9 cellular contexts compared by ENCODE assay signal in the genomic region with DNA sequence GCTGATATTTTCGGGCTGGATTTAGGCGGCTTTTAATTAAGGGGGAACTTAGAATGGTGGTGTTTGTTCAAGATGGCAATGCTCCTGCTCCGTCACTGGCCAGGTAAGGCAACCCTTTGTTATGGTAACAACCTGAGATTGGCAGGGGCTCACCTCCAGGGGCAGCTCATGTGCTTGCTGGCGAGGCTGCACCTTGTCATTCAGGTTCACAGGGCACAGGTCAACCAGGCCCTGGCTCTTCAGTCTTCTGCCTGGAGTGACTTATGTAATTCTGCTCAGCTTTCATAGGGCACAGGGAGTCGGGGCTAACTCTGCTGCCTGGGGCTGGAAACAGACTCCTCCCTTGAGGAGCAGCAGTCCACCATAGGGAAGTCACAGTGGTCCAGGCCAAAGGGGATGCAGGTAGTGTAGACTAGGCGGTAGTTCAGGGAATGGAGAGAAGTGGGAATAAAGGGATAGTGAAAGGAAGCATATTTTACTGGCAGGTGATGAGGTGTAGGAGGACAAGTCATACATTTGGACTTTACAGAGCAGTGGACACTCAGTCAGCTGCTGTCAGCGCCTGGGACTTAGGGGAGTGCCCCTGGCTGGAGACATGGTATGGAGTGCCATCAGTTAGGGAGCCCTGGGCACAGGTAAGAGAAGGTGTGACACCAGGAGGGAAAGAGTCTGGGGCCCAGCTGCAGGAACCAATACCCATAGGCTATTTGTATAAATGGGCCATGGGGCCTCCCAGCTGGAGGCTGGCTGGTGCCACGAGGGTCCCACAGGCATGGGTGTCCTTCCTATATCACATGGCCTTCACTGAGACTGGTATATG. TPM values are rescaled to one million over a fixed set of nuclear protein-coding genes. Genes with fewer than 3 reads are reported as not detected.
DNase-seq lines count a peak whose midpoint lies in the region; ATAC-seq, FAIRE-seq and TF ChIP-seq lines count a peak whose summit lies in the region.
"Had no signal": no experiment of that assay in that cellular context is flagged by ENCODE, and none has a peak within 500 bp of the region (broad histone marks: within the 10 kb centered on the region; RNA-seq: fewer than 3 reads in every experiment).

No MANE protein-coding gene starts in this region.

- H3K27ac Mint-ChIP-seq in Caco-2 (ENCODE audit: unreplicated experiment) (peak overlapping the region; percentile 98), nephron progenitor cell (peak overlapping the region; percentile 37)

- H3K4me1 Mint-ChIP-seq in Caco-2 (ENCODE audit: low read depth, unreplicated experiment) (peaks cover 13% of the 10 kb centered on the region), nephron progenitor cell (peaks cover 53% of the 10 kb centered on the region)

- BruUV-seq in Caco-2 (replicated peaks; lab: Mats Ljungman, UMichigan): no TSS peak
- no TSS peak for BruUV-seq in K562 (replicated peaks; lab: Mats Ljungman, UMichigan)

- no peak for TF ChIP-seq POLR2A in K562 (conservative IDR thresholded peaks at IDR 0.05)

- H3K27me3 Mint-ChIP-seq in Caco-2 (ENCODE audit: insufficient read depth, unreplicated experiment) (no peaks in the 10 kb centered on the region), nephron progenitor cell (ENCODE audit: low read depth, poor library complexity) (no peaks in the 10 kb centered on the region)

- TF ChIP-seq EP300 in K562 (IDR thresholded peaks at IDR 0.05; ENCODE audit: low read length): no peak

- in situ Hi-C loops in K562 (cut with MboI): no loop called here

- peak overlapping the region; percentile 97 for H3K27ac ChIP-seq in KMS-11
- peak overlapping the region; percentile 96 for H3K27ac ChIP-seq in K562 (ENCODE audit: extremely low read depth, low read depth, low read length)
- H3K27ac ChIP-seq: SJCRH30 had no signal

- no peak for TF ChIP-seq CTCF in Caco-2 (IDR thresholded peaks at IDR 0.05; ENCODE audit: insufficient read depth in 1 of 2, low read depth in 1 of 2, low read length in 1 of 2, severe bottlenecking in 1 of 2, unreplicated experiment in 1 of 2)
- TF ChIP-seq CTCF in KMS-11 (conservative IDR thresholded peaks at IDR 0.05; ENCODE audit: low read depth, low read length): no peak
- TF ChIP-seq CTCF in K562 (IDR thresholded peaks at IDR 0.05 in 2 of 3, conservative IDR thresholded peaks at IDR 0.05 in 1 of 3; ENCODE audit: insufficient read depth in 2 of 3, low read depth in 1 of 3, low read length in 3 of 3): no peak
- no peak for TF ChIP-seq CTCF in nephron progenitor cell (IDR thresholded peaks at IDR 0.05)

- H2AFZ ChIP-seq in KMS-11 (ENCODE audit: low read depth): peak overlapping the region; percentile 98; the same call in 1 of the 2 replicates
- no peak overlapping the region for H2AFZ ChIP-seq in K562 (ENCODE audit: low read depth, low read length)

- no peak for FAIRE-seq in K562 (lab: Jason Lieb, UNC)

- H3K27me3 ChIP-seq in Caco-2 (replicated peaks; ENCODE audit: control insufficient read depth, insufficient read depth, low read length) (no peaks in the 10 kb centered on the region), KMS-11 (ENCODE audit: insufficient read depth, low read depth) (no peaks in the 10 kb centered on the region), K562 (ENCODE audit: control insufficient read depth in 2 of 2, insufficient read depth in 2 of 2, low read length in 2 of 2) (no peaks in the 10 kb centered on the region)
- H3K27me3 ChIP-seq: SJCRH30 had no signal

- H3K4me3 Mint-ChIP-seq in Caco-2 (ENCODE audit: unreplicated experiment) (peak overlapping the region; percentile 94), nephron progenitor cell (peak overlapping the region; percentile 92)

- no peak for DNase-seq in Caco-2
- DNase-seq in K562 (ENCODE audit: extremely low read depth in 1 of 4, low spot score in 3 of 4): no peak
- no peak for DNase-seq in nephron progenitor cell
- no peak for DNase-seq in effector CD8-positive, alpha-beta T cell (lab: John Stamatoyannopoulos, UW)
- no peak for DNase-seq in epidermal melanocyte (ENCODE audit: insufficient read length, low spot score)
- DNase-seq in NK-92 treated with Interleukin-12 subunit alpha and Interleukin-12 subunit beta, amount 100 ng/mL, for 24 hours (lab: John Stamatoyannopoulos, UW): no peak
- no peak for DNase-seq in AML-193 (lab: John Stamatoyannopoulos, UW)
- DNase-seq: SJCRH30 had no signal

- intact Hi-C loops in Caco-2 (cut with micrococcal nuclease; ENCODE audit: unreplicated experiment) (loop anchor here (5.0 kb wide), 1 partner anchor 36 kb away; a partner anchor contains a TSS), K562 (cut with micrococcal nuclease) (no loop called here)

- H4K20me1 ChIP-seq in KMS-11 (ENCODE audit: insufficient read depth) (no peaks in the 10 kb centered on the region), K562 (replicated peaks; ENCODE audit: control insufficient read depth, insufficient read depth, low read length) (peaks cover 10% of the 10 kb centered on the region; the same call in 1 of the 2 replicates)

- H3K4me2 ChIP-seq in KMS-11 (peak overlapping the region; percentile 95), K562 (ENCODE audit: insufficient read depth, low read length) (peak overlapping the region; percentile 95)

- H3K9me3 ChIP-seq in Caco-2: no peaks in the 10 kb centered on the region
- peaks cover 4% of the 10 kb centered on the region; the same call in 1 of the 2 replicates for H3K9me3 ChIP-seq in K562 (replicated peaks; ENCODE audit: control insufficient read depth, insufficient read depth, low read depth, low read length)

- POLR2A ChIA-PET in Caco-2 (lab: Charles Lee): interaction anchor here (2.0 to 2.1 kb wide), 2 partner anchors 16 to 46 kb away, joined by 21 to 26 read pairs; no protein-coding TSS in a partner anchor
- POLR2A ChIA-PET in K562 (lab: Yijun Ruan, JAX): interaction anchor here (1.3 to 1.7 kb wide), 2 partner anchors 24 to 31 kb away, joined by 3 to 5 read pairs; no protein-coding TSS in a partner anchor

- peaks cover 42% of the 10 kb centered on the region for H3K36me3 Mint-ChIP-seq in Caco-2 (ENCODE audit: insufficient read depth, unreplicated experiment)
- peaks cover 30% of the 10 kb centered on the region for H3K36me3 Mint-ChIP-seq in nephron progenitor cell (ENCODE audit: low read depth)

- 71% methylated on average over 6 of the region's 8 CpGs for WGBS in K562 (ENCODE audit: insufficient coverage, low coverage, missing lambda C conversion rate)

- H3K9ac ChIP-seq in KMS-11 (peak overlapping the region; percentile 98; the same call in 1 of the 2 replicates), K562 (ENCODE audit: insufficient read depth in 1 of 2, low read depth in 2 of 2, low read length in 2 of 2) (peak overlapping the region in 1 of 2 experiments; percentile 79; a peak in 3 of 4 replicates)

- ATAC-seq in K562: no peak

- CTCF ChIA-PET in Caco-2 (lab: Charles Lee) (interaction anchor here (1.3 to 2.2 kb wide), 5 partner anchors 8 to 35 kb away, joined by 5 to 45 read pairs (median 18); a partner anchor contains a TSS), K562 (lab: Yijun Ruan, JAX; ENCODE audit: low intra/inter-chr PET ratio) (no interaction called here)

- H3K4me1 ChIP-seq in Caco-2: peaks cover 19% of the 10 kb centered on the region
- peaks cover 24% of the 10 kb centered on the region for H3K4me1 ChIP-seq in KMS-11 (ENCODE audit: low read depth, poor library complexity, severe bottlenecking)
- peaks cover 26 to 52% of the 10 kb centered on the region in 2 experiments for H3K4me1 ChIP-seq in K562 (replicated peaks in 1 of 2; ENCODE audit: control insufficient read depth in 2 of 2, insufficient read depth in 2 of 2, low read length in 2 of 2)

- peak overlapping the region; percentile 84 for H3K4me3 ChIP-seq in Caco-2 (ENCODE audit: low read depth, low read length)
- no peak overlapping the region for H3K4me3 ChIP-seq in KMS-11 (IDR thresholded peaks at IDR 0.05; ENCODE audit: insufficient read depth, low read depth, low read length)
- no peak overlapping the region for H3K4me3 ChIP-seq in K562

- TF ChIP-seq RAD21 in K562 (CRISPR knock-in tag; conservative IDR thresholded peaks at IDR 0.05 in 1 of 2, IDR thresholded peaks at IDR 0.05 in 1 of 2): no peak

- H3K36me3 ChIP-seq in Caco-2 (ENCODE audit: control insufficient read depth, insufficient read depth, low read length): peaks cover 12% of the 10 kb centered on the region
- H3K36me3 ChIP-seq in KMS-11 (ENCODE audit: insufficient read depth): peaks cover 2% of the 10 kb centered on the region; the same call in 1 of the 2 replicates
- H3K36me3 ChIP-seq in K562 (ENCODE audit: control insufficient read depth, insufficient read depth, low read length): peaks cover 28% of the 10 kb centered on the region

- H3K79me2 ChIP-seq in KMS-11 (ENCODE audit: insufficient read depth, low read depth): peaks cover 21% of the 10 kb centered on the region
- peaks cover 40% of the 10 kb centered on the region for H3K79me2 ChIP-seq in K562 (ENCODE audit: control insufficient read depth, insufficient read depth, low read length)

- H3K9me1 ChIP-seq in K562 (ENCODE audit: control insufficient read depth, insufficient read depth, low read length): peaks cover 3% of the 10 kb centered on the region

- no peaks in the 10 kb centered on the region for H3K9me3 Mint-ChIP-seq in Caco-2 (ENCODE audit: unreplicated experiment)
- H3K9me3 Mint-ChIP-seq in nephron progenitor cell: peaks cover 15% of the 10 kb centered on the region

RNA-seq across cellular contexts. Expression of a gene that starts 1.3 kb away (rescaled TPM):
- total RNA-seq in Caco-2 (2022) (762 and 795 TPM in 2 replicates), K562 (2014; rRNA removed) (440 and 672 TPM in 2 replicates), K562 (2014; rRNA removed; fragmentation: Illumina TruSeq; extraction: Trizol) (5.4 and 7.4 TPM in 2 replicates), K562 (2015; rRNA removed; fragmentation: Illumina TruSeq; extraction: Trizol) (253 and 254 TPM in 2 replicates), K562 (2021) (666 and 724 TPM in 2 replicates)
- 4.1 and 17.1 TPM in 2 replicates for total RNA-seq in K562 (2011; cell fraction: chromatin; rRNA removed; ENCODE audit: low replicate concordance)
- 95.8 and 97.4 TPM in 2 replicates for total RNA-seq in K562 (2011; cell fraction: nucleolus; rRNA removed)
- total RNA-seq in K562 (2011; cell fraction: nucleoplasm; rRNA removed): 23.6 and 36.7 TPM in 2 replicates
- polyA plus RNA-seq in K562 (2011; rRNA removed) (193 and 230 TPM in 2 replicates), K562 (2014; fragmentation: Illumina TruSeq; extraction: Trizol) (31.1 and 74.5 TPM in 2 replicates), K562 (2014; fragmentation: Nextera tagmentation; extraction: Ambion mirVana) (10 to 100 TPM; 23.0 to 67.2 TPM), K562 (2014; rRNA removed) (537 and 538 TPM in 2 replicates)
- polyA plus RNA-seq in K562 (2011; cell fraction: cytosol; rRNA removed): 337 and 1,426 TPM in 2 replicates
- polyA plus RNA-seq in K562 (2011; cell fraction: nucleus; rRNA removed): 207 and 222 TPM in 2 replicates
- 377 and 537 TPM in 2 replicates for polyA plus RNA-seq in K562 (2012)
- polyA minus RNA-seq in K562 (2011; rRNA and poly(A)+ RNA removed): 8.4 and 13.6 TPM in 2 replicates
- polyA minus RNA-seq in K562 (2011; cell fraction: cytosol; rRNA and poly(A)+ RNA removed): 207 and 412 TPM in 2 replicates
- 52.9 and 75.3 TPM in 2 replicates for polyA minus RNA-seq in K562 (2011; cell fraction: nucleus; rRNA and poly(A)+ RNA removed)

RNA-seq across cellular contexts. Expression of a gene that starts 35.2 kb away (rescaled TPM):
- 29.5 and 32.4 TPM in 2 replicates for total RNA-seq in Caco-2 (2022)
- 10.0 and 13.3 TPM in 2 replicates for total RNA-seq in K562 (2011; cell fraction: chromatin; rRNA removed; ENCODE audit: low replicate concordance)
- total RNA-seq in K562 (2011; cell fraction: nucleolus; rRNA removed): 7.1 and 10.0 TPM in 2 replicates
- total RNA-seq in K562 (2011; cell fraction: nucleoplasm; rRNA removed): 8.9 and 11.7 TPM in 2 replicates
- total RNA-seq in K562 (2014; rRNA removed): 2.0 and 3.1 TPM in 2 replicates
- 1.5 and 1.9 TPM in 2 replicates for total RNA-seq in K562 (2014; rRNA removed; fragmentation: Illumina TruSeq; extraction: Trizol)
- 2.1 and 2.5 TPM in 2 replicates for total RNA-seq in K562 (2015; rRNA removed; fragmentation: Illumina TruSeq; extraction: Trizol)
- 1.6 and 2.1 TPM in 2 replicates for total RNA-seq in K562 (2021)
- polyA plus RNA-seq in K562 (2011; rRNA removed): 2.5 and 4.4 TPM in 2 replicates
- 2.6 and 3.6 TPM in 2 replicates for polyA plus RNA-seq in K562 (2011; cell fraction: cytosol; rRNA removed)
- polyA plus RNA-seq in K562 (2011; cell fraction: nucleus; rRNA removed): 8.2 and 8.4 TPM in 2 replicates
- 2.7 and 7.0 TPM in 2 replicates for polyA plus RNA-seq in K562 (2012)
- 2.5 and 2.8 TPM in 2 replicates for polyA plus RNA-seq in K562 (2014; fragmentation: Illumina TruSeq; extraction: Trizol)
- polyA plus RNA-seq in K562 (2014; fragmentation: Nextera tagmentation; extraction: Ambion mirVana): under 1 TPM; 0.44 to 0.73 TPM
- 2.7 and 3.4 TPM in 2 replicates for polyA plus RNA-seq in K562 (2014; rRNA removed)
- polyA minus RNA-seq in K562 (2011; rRNA and poly(A)+ RNA removed): 2.7 and 4.1 TPM in 2 replicates
- 0.91 and 0.95 TPM in 2 replicates for polyA minus RNA-seq in K562 (2011; cell fraction: cytosol; rRNA and poly(A)+ RNA removed)
- 3.4 and 8.4 TPM in 2 replicates for polyA minus RNA-seq in K562 (2011; cell fraction: nucleus; rRNA and poly(A)+ RNA removed)

RNA-seq across cellular contexts. Expression of a gene that starts 54.0 kb away (rescaled TPM):
- total RNA-seq in Caco-2 (2022) (4.4 and 5.4 TPM in 2 replicates), K562 (2014; rRNA removed) (6.2 and 6.9 TPM in 2 replicates), K562 (2014; rRNA removed; fragmentation: Illumina TruSeq; extraction: Trizol) (0.77 and 1.7 TPM in 2 replicates), K562 (2015; rRNA removed; fragmentation: Illumina TruSeq; extraction: Trizol) (1.4 and 2.4 TPM in 2 replicates), K562 (2021) (8.8 and 9.2 TPM in 2 replicates)
- total RNA-seq in K562 (2011; cell fraction: chromatin; rRNA removed; ENCODE audit: low replicate concordance): 14.7 and 36.7 TPM in 2 replicates
- 35.7 and 36.7 TPM in 2 replicates for total RNA-seq in K562 (2011; cell fraction: nucleolus; rRNA removed)
- 29.2 and 31.5 TPM in 2 replicates for total RNA-seq in K562 (2011; cell fraction: nucleoplasm; rRNA removed)
- polyA plus RNA-seq in K562 (2011; rRNA removed) (8.3 and 19.3 TPM in 2 replicates), K562 (2014; fragmentation: Illumina TruSeq; extraction: Trizol) (4.8 and 7.4 TPM in 2 replicates), K562 (2014; fragmentation: Nextera tagmentation; extraction: Ambion mirVana) (1 to 10 TPM; 1.3 to 2.9 TPM), K562 (2014; rRNA removed) (12.1 and 12.4 TPM in 2 replicates)
- polyA plus RNA-seq in K562 (2011; cell fraction: cytosol; rRNA removed): 23.7 and 24.3 TPM in 2 replicates
- 69.3 and 80.1 TPM in 2 replicates for polyA plus RNA-seq in K562 (2011; cell fraction: nucleus; rRNA removed)
- polyA plus RNA-seq in K562 (2012): 5.7 and 7.9 TPM in 2 replicates
- polyA minus RNA-seq in K562 (2011; rRNA and poly(A)+ RNA removed): 1.5 and 2.2 TPM in 2 replicates
- polyA minus RNA-seq in K562 (2011; cell fraction: cytosol; rRNA and poly(A)+ RNA removed): 2.7 and 3.8 TPM in 2 replicates
- polyA minus RNA-seq in K562 (2011; cell fraction: nucleus; rRNA and poly(A)+ RNA removed): 5.3 and 10.7 TPM in 2 replicates
- total RNA-seq: SJCRH30 had no signal
